ENCODE assay signal across 10 cellular contexts in the genomic region with DNA sequence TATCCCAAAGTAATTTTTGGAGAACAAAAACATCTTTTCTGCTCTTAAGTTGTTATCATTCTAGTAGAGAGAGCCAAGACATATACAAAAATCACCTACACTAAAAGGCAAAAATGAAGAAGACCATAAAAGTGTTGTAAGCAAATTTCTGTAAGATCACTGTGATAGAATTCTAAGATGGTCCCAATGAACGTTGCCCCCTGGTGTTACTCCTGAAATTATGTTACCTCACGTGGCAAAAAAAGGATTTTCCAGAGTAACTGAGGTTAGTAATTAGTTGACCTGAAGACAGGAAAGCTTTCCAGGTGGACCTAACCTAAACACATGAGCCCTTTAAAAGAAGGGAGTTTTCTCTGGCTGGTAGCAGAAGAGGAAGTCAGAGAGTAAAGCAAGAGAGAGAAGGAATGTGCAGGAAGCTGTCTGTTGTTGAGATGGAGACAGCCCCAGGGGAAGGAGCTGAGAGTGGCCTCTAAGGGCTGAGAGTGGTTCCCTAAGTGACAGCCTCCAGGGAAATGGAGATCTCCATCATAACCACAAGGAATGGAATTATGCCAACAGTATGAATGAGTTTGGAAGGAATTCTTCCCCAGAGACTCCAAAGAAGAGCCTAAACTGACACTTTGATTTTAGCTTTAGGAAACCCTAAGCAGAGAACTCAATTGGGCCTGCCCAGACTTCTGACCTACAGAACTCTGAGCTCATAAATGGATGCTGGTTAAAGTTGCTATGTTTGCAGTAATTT.
DNase-seq lines count a peak whose midpoint lies in the region; ATAC-seq and TF ChIP-seq lines count a peak whose summit lies in the region.
"Had no signal": no experiment of that assay in that cellular context is flagged by ENCODE, and none has a peak within 500 bp of the region (broad histone marks: within the 10 kb centered on the region; RNA-seq: fewer than 3 reads in every experiment).

No MANE protein-coding gene starts in this region.

- no peak for ATAC-seq in HG03378 (IDR thresholded peaks at IDR 0.05; ENCODE audit: unreplicated experiment)
- no peak for ATAC-seq in HG03469 (IDR thresholded peaks at IDR 0.05; ENCODE audit: unreplicated experiment)

- H3K27me3 Mint-ChIP-seq in chondrocyte (ENCODE audit: low read depth), result no peaks in the 10 kb centered on the region

- H3K36me3 ChIP-seq in osteoblast (ENCODE audit: insufficient read depth, low read length), result no peaks in the 10 kb centered on the region

- peak overlapping the region; percentile 41 for H3K4me2 ChIP-seq in osteoblast (ENCODE audit: insufficient read depth, low read length)

- DNase-seq in EH (ENCODE audit: low read depth) (peak; percentile 98), M059J (ENCODE audit: low read depth) (peak; percentile 93), chondrocyte (ENCODE audit: low spot score) (no peak), osteoblast (ENCODE audit: insufficient read length, low spot score, missing footprints) (peak; percentile 35), NCI-H2196 treated with DMSO at 0.1 percent for 48 hours (lab: John Stamatoyannopoulos, UW; ENCODE audit: unreplicated experiment) (no peak)
- DNase-seq: activated naive CD8-positive, alpha-beta T cell treated with anti-CD3 and anti-CD28 coated beads, Interleukin-2, amount 10 ng/mL, durations not matched to agents 7 days and 5 days; NCI-H524; nucleus accumbens had no signal

- peaks cover 7% of the 10 kb centered on the region for H3K9me3 Mint-ChIP-seq in chondrocyte (ENCODE audit: low read depth)

- no peaks in the 10 kb centered on the region for H3K9me3 ChIP-seq in osteoblast (ENCODE audit: low read depth, low read length)

- no peak overlapping the region for H3K4me3 Mint-ChIP-seq in chondrocyte (ENCODE audit: unreplicated experiment)
- H3K4me3 Mint-ChIP-seq: activated naive CD8-positive, alpha-beta T cell treated with anti-CD3 and anti-CD28 coated beads, Interleukin-2, amount 10 ng/mL, durations not matched to agents 7 days and 5 days had no signal

- no peak overlapping the region for H3K27ac ChIP-seq in osteoblast (ENCODE audit: low read depth, low read length)

- H4K20me1 ChIP-seq in osteoblast (ENCODE audit: insufficient read depth, low read length), result no peaks in the 10 kb centered on the region

- peaks cover 36% of the 10 kb centered on the region for H3K4me1 Mint-ChIP-seq in chondrocyte (ENCODE audit: low read depth)
- H3K4me1 Mint-ChIP-seq: activated naive CD8-positive, alpha-beta T cell treated with anti-CD3 and anti-CD28 coated beads, Interleukin-2, amount 10 ng/mL, durations not matched to agents 7 days and 5 days had no signal

- H3K4me1 ChIP-seq in osteoblast (ENCODE audit: insufficient read depth, low read length), result peaks cover 9% of the 10 kb centered on the region

- peak overlapping the region; percentile 84 for H3K27ac Mint-ChIP-seq in chondrocyte (ENCODE audit: unreplicated experiment)
- H3K27ac Mint-ChIP-seq: activated naive CD8-positive, alpha-beta T cell treated with anti-CD3 and anti-CD28 coated beads, Interleukin-2, amount 10 ng/mL, durations not matched to agents 7 days and 5 days had no signal

- H2AFZ ChIP-seq in osteoblast (ENCODE audit: low read length), result no peak overlapping the region

- H3K36me3 Mint-ChIP-seq in chondrocyte (ENCODE audit: low read depth), result peaks cover 4% of the 10 kb centered on the region

- no peaks in the 10 kb centered on the region for H3K27me3 ChIP-seq in osteoblast (ENCODE audit: insufficient read depth, low read length)

- TF ChIP-seq CTCF in chondrocyte (IDR thresholded peaks at IDR 0.05), result peak; percentile 70
- no peak for TF ChIP-seq CTCF in osteoblast (IDR thresholded peaks at IDR 0.05; ENCODE audit: extremely low read depth, low read depth, low read length)

- H3K4me3 ChIP-seq in osteoblast (ENCODE audit: insufficient read depth, low read length), result no peak overlapping the region

- H3K79me2 ChIP-seq in osteoblast (ENCODE audit: insufficient read depth, low read length), result no peaks in the 10 kb centered on the region

Comparison
In these comparisons a context has a peak if more than half of its experiments do, and no peak if none do; other contexts are left out.
1. DNase-seq: peak in EH (single experiment), M059J (single experiment) and osteoblast (single experiment); none in chondrocyte (single experiment) and NCI-H2196 treated with DMSO at 0.1 percent for 48 hours (single experiment).